ENCODE assay signal across 11 cellular contexts in genomic region chr6:25166955-25167753, GRCh38.
A peak's percentile ranks its signal among the peaks of the same experiment; 100 is the strongest.
DNase-seq lines count a peak whose midpoint lies in the region; ATAC-seq and TF ChIP-seq lines count a peak whose summit lies in the region.
"Had no signal": no experiment of that assay in that cellular context is flagged by ENCODE, and none has a peak within 500 bp of the region (broad histone marks: within the 10 kb centered on the region; RNA-seq: fewer than 3 reads in every experiment).

No MANE protein-coding gene starts in this region.

- H3K4me1 ChIP-seq in left lung: peaks cover 0 to 47% of the 10 kb centered on the region in 2 donors
- no peaks in the 10 kb centered on the region for H3K4me1 ChIP-seq in CD8-positive, alpha-beta T cell (ENCODE audit: insufficient read depth, low read length)

- intact Hi-C loops in left lung (cut with DNase I): no loop called here
- intact Hi-C loops in CD8-positive, alpha-beta T cell (cut with DNase I, micrococcal nuclease): no loop called here

- peak overlapping the region; percentile 74 for H3K4me3 ChIP-seq in Jurkat, Clone E6-1 (ENCODE audit: low read length)
- H3K4me3 ChIP-seq in left lung: no peak overlapping the region
- H3K4me3 ChIP-seq in CD8-positive, alpha-beta T cell (ENCODE audit: low read depth, low read length): no peak overlapping the region

- H3K4me3 Mint-ChIP-seq in CD8-positive, alpha-beta T cell: no peak overlapping the region
- H3K4me3 Mint-ChIP-seq: type B pancreatic cell had no signal

- H3K9me3 ChIP-seq in left lung: no peaks in the 10 kb centered on the region
- no peaks in the 10 kb centered on the region for H3K9me3 ChIP-seq in CD8-positive, alpha-beta T cell (ENCODE audit: low read length)

- peaks cover 5% of the 10 kb centered on the region for H3K27me3 Mint-ChIP-seq in CD8-positive, alpha-beta T cell (ENCODE audit: low read depth)
- H3K27me3 Mint-ChIP-seq: type B pancreatic cell had no signal

- H3K36me3 Mint-ChIP-seq in CD8-positive, alpha-beta T cell: no peaks in the 10 kb centered on the region

- ATAC-seq in left lung: peak; percentile 61
- no peak for ATAC-seq in HG03520 (IDR thresholded peaks at IDR 0.05; ENCODE audit: unreplicated experiment)
- no peak for ATAC-seq in CD8-positive, alpha-beta T cell

- H3K27ac Mint-ChIP-seq in CD8-positive, alpha-beta T cell: no peak overlapping the region
- H3K27ac Mint-ChIP-seq: type B pancreatic cell had no signal

- peaks cover 5% of the 10 kb centered on the region for H3K4me1 Mint-ChIP-seq in CD8-positive, alpha-beta T cell (ENCODE audit: low read depth)

- peak overlapping the region; percentile 33 to 58 for H3K27ac ChIP-seq in left lung
- H3K27ac ChIP-seq in CD8-positive, alpha-beta T cell (ENCODE audit: low read depth, low read length): no peak overlapping the region

- no peaks in the 10 kb centered on the region for H3K27me3 ChIP-seq in left lung
- H3K27me3 ChIP-seq in CD8-positive, alpha-beta T cell (ENCODE audit: insufficient read depth, low read length): no peaks in the 10 kb centered on the region

- CTCF ChIA-PET in CD8-positive, alpha-beta T cell (lab: Charles Lee): no interaction called here

- no peaks in the 10 kb centered on the region for H3K36me3 ChIP-seq in left lung
- H3K36me3 ChIP-seq in CD8-positive, alpha-beta T cell (ENCODE audit: insufficient read depth, low read length): no peaks in the 10 kb centered on the region

- DNase-seq in NCI-H2171 treated with DMSO at 0.1 percent for 48 hours (lab: John Stamatoyannopoulos, UW): peak; percentile 26
- no peak for DNase-seq in NCI-H2171 (lab: John Stamatoyannopoulos, UW)
- DNase-seq in Jurkat, Clone E6-1 (ENCODE audit: low read depth, low spot score): peak; percentile 92
- peak; percentile 85 for DNase-seq in NCI-H69 (lab: John Stamatoyannopoulos, UW)
- DNase-seq in left lung: no peak
- no peak for DNase-seq in cortex of kidney (lab: John Stamatoyannopoulos, UW)
- DNase-seq in CD8-positive, alpha-beta T cell: no peak
- DNase-seq: occipital lobe; stimulated activated CD4-positive, alpha-beta T cell treated with anti-CD3 and anti-CD28 coated beads, Interleukin-12 subunit alpha, Interleukin-12 subunit beta, amount 100 ng/mL, for 4 hours had no signal

- H3K9me3 Mint-ChIP-seq in CD8-positive, alpha-beta T cell: no peaks in the 10 kb centered on the region

- POLR2A ChIA-PET in CD8-positive, alpha-beta T cell (lab: Charles Lee): interaction anchor here (0.7 kb wide), 1 partner anchor 1194 kb away, joined by 3 read pairs; no protein-coding TSS in a partner anchor

- TF ChIP-seq CTCF in left lung (IDR thresholded peaks at IDR 0.05): no peak
- TF ChIP-seq CTCF in CD8-positive, alpha-beta T cell (IDR thresholded peaks at IDR 0.05): no peak

Comparison
In these comparisons a context has a peak if more than half of its experiments do, and no peak if none do; other contexts are left out.
1. DNase-seq: peak in NCI-H2171 treated with DMSO at 0.1 percent for 48 hours (single experiment), Jurkat, Clone E6-1 (single experiment) and NCI-H69 (single experiment); none in NCI-H2171 (single experiment), left lung (0 of 2), cortex of kidney (single experiment) and CD8-positive, alpha-beta T cell (0 of 7).